In genomic region chr13:28707629-28708427, GRCh38 we compare ENCODE assay signal across 8 cellular contexts. TPM values are rescaled to one million over a fixed set of nuclear protein-coding genes. Genes with fewer than 3 reads are reported as not detected.
DNase-seq lines count a peak whose midpoint lies in the region; ATAC-seq and TF ChIP-seq lines count a peak whose summit lies in the region.

No MANE protein-coding gene starts in this region.

- peak; percentile 20 for DNase-seq in activated CD4-positive, alpha-beta memory T cell treated with anti-CD3 and anti-CD28 coated beads for 36 hours
- no peak for DNase-seq in activated CD4-positive, alpha-beta memory T cell treated with anti-CD3 and anti-CD28 coated beads, Interleukin-2, amount 10 ng/mL, durations not matched to agents 7 days and 5 days
- DNase-seq in HFFc6 (peak; percentile 73), MV-4-11 (lab: John Stamatoyannopoulos, UW) (peak; percentile 98), dorsolateral prefrontal cortex (peak in 1 of 10 donors; percentile 48), upper lobe of right lung (no peak), NCI-H1105 (lab: John Stamatoyannopoulos, UW) (no peak), WTC11 (ENCODE audit: low spot score) (no peak)

- H3K4me1 ChIP-seq in upper lobe of right lung, result no peaks in the 10 kb centered on the region

- ATAC-seq in upper lobe of right lung (peak; percentile 78), WTC11 (no peak)

- H3K27ac ChIP-seq in dorsolateral prefrontal cortex (peak overlapping the region in 52 of 59 donors; percentile 11 to 86 (median 64)), upper lobe of right lung (no peak overlapping the region)

- peaks cover 32% of the 10 kb centered on the region for H3K36me3 Mint-ChIP-seq in activated CD4-positive, alpha-beta memory T cell treated with anti-CD3 and anti-CD28 coated beads for 36 hours
- H3K36me3 Mint-ChIP-seq in activated CD4-positive, alpha-beta memory T cell treated with anti-CD3 and anti-CD28 coated beads, Interleukin-2, amount 10 ng/mL, durations not matched to agents 7 days and 5 days (ENCODE audit: low read depth), result peaks cover 25% of the 10 kb centered on the region
- H3K36me3 Mint-ChIP-seq in HFFc6 (ENCODE audit: low read depth) (no peaks in the 10 kb centered on the region), WTC11 (no peaks in the 10 kb centered on the region)

- no peaks in the 10 kb centered on the region for H3K27me3 Mint-ChIP-seq in activated CD4-positive, alpha-beta memory T cell treated with anti-CD3 and anti-CD28 coated beads for 36 hours
- H3K27me3 Mint-ChIP-seq in activated CD4-positive, alpha-beta memory T cell treated with anti-CD3 and anti-CD28 coated beads, Interleukin-2, amount 10 ng/mL, durations not matched to agents 7 days and 5 days, result no peaks in the 10 kb centered on the region
- H3K27me3 Mint-ChIP-seq in HFFc6 (ENCODE audit: insufficient read depth), result no peaks in the 10 kb centered on the region
- no peaks in the 10 kb centered on the region for H3K27me3 Mint-ChIP-seq in WTC11 (ENCODE audit: low read depth)

- H3K27ac Mint-ChIP-seq in activated CD4-positive, alpha-beta memory T cell treated with anti-CD3 and anti-CD28 coated beads for 36 hours, result peak overlapping the region; percentile 33
- H3K27ac Mint-ChIP-seq in activated CD4-positive, alpha-beta memory T cell treated with anti-CD3 and anti-CD28 coated beads, Interleukin-2, amount 10 ng/mL, durations not matched to agents 7 days and 5 days, result no peak overlapping the region
- H3K27ac Mint-ChIP-seq in HFFc6 (peak overlapping the region; percentile 80), WTC11 (no peak overlapping the region)

- peaks cover 9% of the 10 kb centered on the region for H3K4me1 Mint-ChIP-seq in activated CD4-positive, alpha-beta memory T cell treated with anti-CD3 and anti-CD28 coated beads for 36 hours (ENCODE audit: low read depth)
- peaks cover 13% of the 10 kb centered on the region for H3K4me1 Mint-ChIP-seq in activated CD4-positive, alpha-beta memory T cell treated with anti-CD3 and anti-CD28 coated beads, Interleukin-2, amount 10 ng/mL, durations not matched to agents 7 days and 5 days
- H3K4me1 Mint-ChIP-seq in HFFc6 (ENCODE audit: low read depth) (peaks cover 32% of the 10 kb centered on the region), WTC11 (peaks cover 5% of the 10 kb centered on the region; the same call in 1 of the 2 replicates)

- CTCF ChIA-PET in activated CD4-positive, alpha-beta memory T cell treated with anti-CD3 and anti-CD28 coated beads for 36 hours (lab: Charles Lee), result no interaction called here
- CTCF ChIA-PET in activated CD4-positive, alpha-beta memory T cell treated with anti-CD3 and anti-CD28 coated beads, Interleukin-2, amount 10 ng/mL, durations not matched to agents 7 days and 5 days (lab: Charles Lee), result no interaction called here
- CTCF ChIA-PET in WTC11 (lab: Charles Lee), result no interaction called here

- intact Hi-C loops in activated CD4-positive, alpha-beta memory T cell treated with anti-CD3 and anti-CD28 coated beads for 36 hours (cut with micrococcal nuclease), result loop anchor here (1.0 to 2.0 kb wide), 2 partner anchors 11 to 49 kb away; partner anchors contain the start of gene POMP
- intact Hi-C loops in dorsolateral prefrontal cortex (cut with DNase I) (no loop called here), upper lobe of right lung (cut with DNase I) (no loop called here)

- H3K9me3 ChIP-seq in upper lobe of right lung, result no peaks in the 10 kb centered on the region

- TF ChIP-seq CTCF in HFFc6 (IDR thresholded peaks at IDR 0.05) (no peak), dorsolateral prefrontal cortex (IDR thresholded peaks at IDR 0.05 in 54 of 56, conservative IDR thresholded peaks at IDR 0.05 in 2 of 56; ENCODE audit: low read depth in 1 of 56, partially characterized antibody in 56 of 56) (no peak), upper lobe of right lung (IDR thresholded peaks at IDR 0.05) (no peak), WTC11 (IDR thresholded peaks at IDR 0.05) (no peak)

- H3K4me3 Mint-ChIP-seq in activated CD4-positive, alpha-beta memory T cell treated with anti-CD3 and anti-CD28 coated beads for 36 hours, result no peak overlapping the region
- no peak overlapping the region for H3K4me3 Mint-ChIP-seq in activated CD4-positive, alpha-beta memory T cell treated with anti-CD3 and anti-CD28 coated beads, Interleukin-2, amount 10 ng/mL, durations not matched to agents 7 days and 5 days
- peak overlapping the region; percentile 72 for H3K4me3 Mint-ChIP-seq in HFFc6
- no peak overlapping the region for H3K4me3 Mint-ChIP-seq in WTC11

- H3K4me3 ChIP-seq in dorsolateral prefrontal cortex (no peak overlapping the region), upper lobe of right lung (no peak overlapping the region)

- POLR2A ChIA-PET in activated CD4-positive, alpha-beta memory T cell treated with anti-CD3 and anti-CD28 coated beads for 36 hours (lab: Charles Lee), result interaction anchor here (0.9 to 1.2 kb wide), 2 partner anchors 48 to 168 kb away, joined by 3 to 4 read pairs; no protein-coding TSS in a partner anchor
- POLR2A ChIA-PET in activated CD4-positive, alpha-beta memory T cell treated with anti-CD3 and anti-CD28 coated beads, Interleukin-2, amount 10 ng/mL, durations not matched to agents 7 days and 5 days (lab: Charles Lee), result interaction anchor here (1.7 kb wide), 1 partner anchor 11 kb away, joined by 4 read pairs; the partner anchor contains the start of gene SLC46A3
- POLR2A ChIA-PET in WTC11 (lab: Charles Lee), result no interaction called here

- no peaks in the 10 kb centered on the region for H3K27me3 ChIP-seq in dorsolateral prefrontal cortex
- H3K27me3 ChIP-seq in upper lobe of right lung, result no peaks in the 10 kb centered on the region

- no peaks in the 10 kb centered on the region for H3K9me3 Mint-ChIP-seq in activated CD4-positive, alpha-beta memory T cell treated with anti-CD3 and anti-CD28 coated beads for 36 hours
- H3K9me3 Mint-ChIP-seq in activated CD4-positive, alpha-beta memory T cell treated with anti-CD3 and anti-CD28 coated beads, Interleukin-2, amount 10 ng/mL, durations not matched to agents 7 days and 5 days, result no peaks in the 10 kb centered on the region
- H3K9me3 Mint-ChIP-seq in HFFc6 (no peaks in the 10 kb centered on the region), WTC11 (no peaks in the 10 kb centered on the region)

- H3K36me3 ChIP-seq in upper lobe of right lung, result peaks cover 21% of the 10 kb centered on the region

TF ChIP-seq in WTC11, 78 proteins besides CTCF, POLR2A, EP300 and RAD21 (continues in another document):
- no peak for TF ChIP-seq NFYB (CRISPR knock-in tag; conservative IDR thresholded peaks at IDR 0.05; ENCODE audit: low read depth)
- no peak for TF ChIP-seq GABPB1 (CRISPR knock-in tag; IDR thresholded peaks at IDR 0.05)
- TF ChIP-seq SMAD4 (CRISPR knock-in tag; IDR thresholded peaks at IDR 0.05), result no peak
- no peak for TF ChIP-seq IRF2 (CRISPR knock-in tag; IDR thresholded peaks at IDR 0.05; ENCODE audit: borderline replicate concordance, low read depth)
- no peak for TF ChIP-seq SOX15 (CRISPR knock-in tag; IDR thresholded peaks at IDR 0.05)
- TF ChIP-seq ZNF281 (CRISPR knock-in tag; IDR thresholded peaks at IDR 0.05), result no peak
- TF ChIP-seq GTF2I (CRISPR knock-in tag; conservative IDR thresholded peaks at IDR 0.05), result no peak
- no peak for TF ChIP-seq ZNF138 (CRISPR knock-in tag; conservative IDR thresholded peaks at IDR 0.05)
- no peak for TF ChIP-seq NFATC4 (CRISPR knock-in tag; IDR thresholded peaks at IDR 0.05)
- TF ChIP-seq NR2C2 (CRISPR knock-in tag; IDR thresholded peaks at IDR 0.05), result no peak
- TF ChIP-seq ZMAT4 (CRISPR knock-in tag; IDR thresholded peaks at IDR 0.05), result no peak

RNA-seq across cellular contexts. Expression of gene SLC46A3, which starts 10.9 kb away (rescaled TPM):
- 1 to 10 TPM; 3.4 to 3.8 TPM for total RNA-seq in activated CD4-positive, alpha-beta memory T cell treated with anti-CD3 and anti-CD28 coated beads for 36 hours
- 10 to 100 TPM in 1 of 2 experiments, 1 to 10 TPM in 1; 9.6 to 10.9 TPM for total RNA-seq in activated CD4-positive, alpha-beta memory T cell treated with anti-CD3 and anti-CD28 coated beads, Interleukin-2, amount 10 ng/mL, durations not matched to agents 7 days and 5 days
- 1 to 10 TPM; 2.2 to 4.3 (median 2.8) TPM for total RNA-seq in HFFc6 (2021; fragmentation: NEBNext Ultra II Directional; extraction: Animal tissue kit (Norgen Biotek cat#: 25700))
- total RNA-seq in dorsolateral prefrontal cortex, result 10 to 100 TPM in 117 of 120 experiments, 1 to 10 TPM in 3; 8.6 to 20.2 (median 13.7) TPM
- 20.2 TPM for total RNA-seq in upper lobe of right lung
- 0.39 to 0.79 TPM (median 0.55 TPM) in 3 replicates for total RNA-seq in WTC11 (2021)

RNA-seq across cellular contexts. Expression of gene POMP, which starts 48.9 kb away (rescaled TPM):
- total RNA-seq in activated CD4-positive, alpha-beta memory T cell treated with anti-CD3 and anti-CD28 coated beads for 36 hours, result 100 to 1,000 TPM; 123 to 125 TPM
- 10 to 100 TPM; 75.1 to 76.6 TPM for total RNA-seq in activated CD4-positive, alpha-beta memory T cell treated with anti-CD3 and anti-CD28 coated beads, Interleukin-2, amount 10 ng/mL, durations not matched to agents 7 days and 5 days
- total RNA-seq in HFFc6 (2021; fragmentation: NEBNext Ultra II Directional; extraction: Animal tissue kit (Norgen Biotek cat#: 25700)), result 100 to 1,000 TPM; 156 to 175 (median 165) TPM
- total RNA-seq in dorsolateral prefrontal cortex (10 to 100 TPM; 39.7 to 71.0 (median 58.2) TPM), upper lobe of right lung (56.5 TPM), WTC11 (2021) (90.8 to 95.0 TPM (median 92.2 TPM) in 3 replicates)

Comparison
In these comparisons a context has a peak if more than half of its experiments do, and no peak if none do; other contexts are left out.
1. DNase-seq: peak in activated CD4-positive, alpha-beta memory T cell treated with anti-CD3 and anti-CD28 coated beads for 36 hours (single experiment), HFFc6 (single experiment) and MV-4-11 (single experiment); none in activated CD4-positive, alpha-beta memory T cell treated with anti-CD3 and anti-CD28 coated beads, Interleukin-2, amount 10 ng/mL, durations not matched to agents 7 days and 5 days (single experiment), upper lobe of right lung (single experiment), NCI-H1105 (single experiment) and WTC11 (single experiment).
2. H3K27ac Mint-ChIP-seq: peak in activated CD4-positive, alpha-beta memory T cell treated with anti-CD3 and anti-CD28 coated beads for 36 hours (single experiment) and HFFc6 (single experiment); none in activated CD4-positive, alpha-beta memory T cell treated with anti-CD3 and anti-CD28 coated beads, Interleukin-2, amount 10 ng/mL, durations not matched to agents 7 days and 5 days (single experiment) and WTC11 (single experiment).